21 cellular contexts compared by ENCODE assay signal in the genomic region with DNA sequence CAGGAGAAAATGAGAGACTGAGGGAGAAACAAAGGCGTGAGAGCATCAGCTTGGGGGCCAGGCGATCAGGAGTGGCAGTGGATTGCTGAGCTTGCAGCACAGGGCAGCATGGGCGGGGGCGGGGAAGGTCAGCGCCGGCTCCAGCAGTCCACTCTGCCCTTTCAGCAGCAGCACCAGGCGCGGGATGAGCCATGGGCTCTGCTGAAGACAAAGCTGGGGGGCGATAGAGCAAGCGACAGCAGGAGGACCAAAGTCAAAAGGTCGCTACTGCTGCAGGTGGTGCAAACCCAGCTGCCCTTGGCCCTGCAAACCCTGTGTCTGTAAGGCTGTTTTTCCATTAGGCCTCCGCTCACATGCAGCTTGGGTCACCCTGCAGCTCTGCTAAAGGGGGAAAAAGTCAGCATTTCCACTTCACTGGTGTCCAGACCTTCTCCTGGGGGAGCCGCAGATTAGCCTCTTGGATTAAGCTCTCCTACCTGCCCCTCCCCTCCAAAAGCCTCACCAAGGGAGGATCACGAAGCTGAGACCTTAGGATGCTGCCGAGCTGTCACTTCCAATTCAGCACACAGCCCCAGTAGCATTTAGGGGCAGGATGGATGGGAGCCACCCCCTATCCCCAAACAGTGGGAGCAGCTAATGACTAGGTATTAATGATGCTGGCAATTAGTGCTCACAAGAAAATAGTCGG.
A peak's percentile ranks its signal among the peaks of the same experiment; 100 is the strongest.
DNase-seq lines count a peak whose midpoint lies in the region; ATAC-seq and TF ChIP-seq lines count a peak whose summit lies in the region.
"Had no signal": no experiment of that assay in that cellular context is flagged by ENCODE, and none has a peak within 500 bp of the region (broad histone marks: within the 10 kb centered on the region; RNA-seq: fewer than 3 reads in every experiment).

No MANE protein-coding gene starts in this region.

- no peak overlapping the region for H3K4me2 ChIP-seq in neuronal stem cell (ENCODE audit: insufficient read depth, low read length, poor library complexity, severe bottlenecking)
- H3K4me2 ChIP-seq: KMS-11 had no signal

- H2BK120ac ChIP-seq in neuronal stem cell (ENCODE audit: low read depth, low read length), result no peak overlapping the region

- DNase-seq in left ventricle myocardium inferior (no peak), Right ventricle myocardium inferior (ENCODE audit: missing footprints) (no peak), H7 (peak; percentile 49), cerebellum (ENCODE audit: low spot score) (peak; percentile 33), neuronal stem cell (ENCODE audit: low spot score) (no peak)
- DNase-seq: BE2C; CD4-positive, CD25-positive, alpha-beta regulatory T cell; COR-L47; DND-41; HFFc6; IMR-90; NCI-H1092 treated with DMSO at 0.1 percent for 48 hours; NCI-H1436 treated with DMSO at 0.1 percent for 48 hours; NCI-H1930; NCI-H226; NCI-H510A treated with DMSO at 0.1 percent for 48 hours; OCI-M1; SHP77 had no signal

- peak overlapping the region; percentile 3 for H3K18ac ChIP-seq in neuronal stem cell (ENCODE audit: low read length)

- H3K4ac ChIP-seq in neuronal stem cell (ENCODE audit: low read length), result no peak overlapping the region

- H3K14ac ChIP-seq in neuronal stem cell (ENCODE audit: low read length), result no peak overlapping the region

- H3K27ac ChIP-seq in left ventricle myocardium inferior (replicated peaks) (peak overlapping the region; percentile 15), neuronal stem cell (replicated peaks; ENCODE audit: low read length) (no peak overlapping the region)
- H3K27ac ChIP-seq: KMS-11 had no signal

- H3K4me1 ChIP-seq in left ventricle myocardium inferior, result peaks cover 33% of the 10 kb centered on the region
- H3K4me1 ChIP-seq in neuronal stem cell (ENCODE audit: control insufficient read depth in 2 of 2, insufficient read depth in 1 of 2, low read depth in 1 of 2, low read length in 2 of 2), result peaks cover 10 to 17% of the 10 kb centered on the region in 2 donors

- no peak overlapping the region for H4K8ac ChIP-seq in neuronal stem cell (ENCODE audit: low read depth, low read length)

- H3K9me3 ChIP-seq in left ventricle myocardium inferior (replicated peaks) (peaks cover 6% of the 10 kb centered on the region), neuronal stem cell (replicated peaks in 1 of 2; ENCODE audit: control insufficient read depth in 2 of 2, insufficient read depth in 1 of 2, low read depth in 1 of 2, low read length in 2 of 2) (peaks cover 0 to 2% of the 10 kb centered on the region in 2 donors)
- H3K9me3 ChIP-seq: BE2C had no signal

- H2BK12ac ChIP-seq in neuronal stem cell (ENCODE audit: low read length), result peak overlapping the region; percentile 0

- WGBS in neuronal stem cell (ENCODE audit: extremely low coverage in 2 of 2, insufficient read length in 2 of 2, insufficient replicate concordance in 1 of 2), 2 donors, result no CpG with 5 or more reads among the region's 16 CpGs

- H4K91ac ChIP-seq in neuronal stem cell (ENCODE audit: low read depth, low read length, poor library complexity), result no peak overlapping the region

- intact Hi-C loops in left ventricle myocardium inferior (cut with micrococcal nuclease), result no loop called here
- intact Hi-C loops in Right ventricle myocardium inferior (cut with DNase I), result no loop called here

- peak overlapping the region; percentile 80 for H2AFZ ChIP-seq in neuronal stem cell (ENCODE audit: low read length)

- H2BK15ac ChIP-seq in neuronal stem cell (ENCODE audit: low read length), result no peak overlapping the region

- H2BK5ac ChIP-seq in neuronal stem cell (ENCODE audit: low read length), result no peak overlapping the region

- H3K4me3 ChIP-seq in left ventricle myocardium inferior (no peak overlapping the region), H7 (ENCODE audit: insufficient read depth, low read depth, low read length) (no peak overlapping the region), neuronal stem cell (ENCODE audit: low read length in 2 of 2) (no peak overlapping the region)

- no peak overlapping the region for H2AK5ac ChIP-seq in neuronal stem cell (ENCODE audit: low read depth, low read length)

- TF ChIP-seq CTCF in left ventricle myocardium inferior (IDR thresholded peaks at IDR 0.05; ENCODE audit: borderline replicate concordance), result no peak

- H3K36me3 ChIP-seq in left ventricle myocardium inferior, result peaks cover 21% of the 10 kb centered on the region
- no peaks in the 10 kb centered on the region for H3K36me3 ChIP-seq in H7 (replicated peaks; ENCODE audit: control insufficient read depth, insufficient read depth, low read length)
- H3K36me3 ChIP-seq in neuronal stem cell (replicated peaks in 1 of 2; ENCODE audit: control insufficient read depth in 2 of 2, insufficient read depth in 2 of 2, low read length in 2 of 2), result peaks cover 0 to 3% of the 10 kb centered on the region in 2 donors

- ATAC-seq in Right ventricle myocardium inferior (no peak), GM18907 (IDR thresholded peaks at IDR 0.05; ENCODE audit: unreplicated experiment) (no peak), HG02763 (IDR thresholded peaks at IDR 0.05; ENCODE audit: unreplicated experiment) (no peak)

- no peak overlapping the region for H3K9ac ChIP-seq in neuronal stem cell (ENCODE audit: low read depth, low read length, poor library complexity)
- H3K9ac ChIP-seq: KMS-11 had no signal

- no peaks in the 10 kb centered on the region for H3K79me1 ChIP-seq in neuronal stem cell (ENCODE audit: low read depth, low read length)

- H3K23ac ChIP-seq in neuronal stem cell (ENCODE audit: low read depth, low read length, poor library complexity), result no peak overlapping the region

- H3K27me3 ChIP-seq in left ventricle myocardium inferior (ENCODE audit: low read depth), result no peaks in the 10 kb centered on the region
- no peaks in the 10 kb centered on the region for H3K27me3 ChIP-seq in H7 (ENCODE audit: control insufficient read depth, insufficient read depth, low read length)
- no peaks in the 10 kb centered on the region for H3K27me3 ChIP-seq in neuronal stem cell (ENCODE audit: control insufficient read depth in 3 of 3, insufficient read depth in 3 of 3, low read depth in 1 of 3, low read length in 3 of 3)
- H3K27me3 ChIP-seq: BE2C had no signal

Comparison
In these comparisons a context has a peak if more than half of its experiments do, and no peak if none do; other contexts are left out.
1. DNase-seq: peak in H7 (single experiment) and cerebellum (single experiment); none in left ventricle myocardium inferior (single experiment), Right ventricle myocardium inferior (single experiment) and neuronal stem cell (single experiment).